In genomic region chr6:67538032-67538431, GRCh38 we compare ENCODE assay signal across 11 cellular contexts.
"Had no signal": no experiment of that assay in that cellular context is flagged by ENCODE, and none has a peak within 500 bp of the region (broad histone marks: within the 10 kb centered on the region; RNA-seq: fewer than 3 reads in every experiment).

No MANE protein-coding gene starts in this region.

- H3K4me3 ChIP-seq: GM23248, GM23338, HAP-1 had no signal

- DNase-seq: GM23248, GOT3, H7, H9, HCEC 1CT, HFFc6 had no signal

- H3K9me3 ChIP-seq: HAP-1 had no signal

- H3K4me2 ChIP-seq: GM23338 had no signal

- H3K36me3 ChIP-seq: HAP-1 had no signal

- H3K9ac ChIP-seq: GM23248 had no signal

- H3K4me1 ChIP-seq: HAP-1 had no signal

- H2AFZ ChIP-seq: GM23248, GM23338 had no signal

- H3K27ac ChIP-seq: GM23248 had no signal

- FAIRE-seq: H1, H54 had no signal

- ATAC-seq: GM23338, HCT116 had no signal
